In the genomic region with DNA sequence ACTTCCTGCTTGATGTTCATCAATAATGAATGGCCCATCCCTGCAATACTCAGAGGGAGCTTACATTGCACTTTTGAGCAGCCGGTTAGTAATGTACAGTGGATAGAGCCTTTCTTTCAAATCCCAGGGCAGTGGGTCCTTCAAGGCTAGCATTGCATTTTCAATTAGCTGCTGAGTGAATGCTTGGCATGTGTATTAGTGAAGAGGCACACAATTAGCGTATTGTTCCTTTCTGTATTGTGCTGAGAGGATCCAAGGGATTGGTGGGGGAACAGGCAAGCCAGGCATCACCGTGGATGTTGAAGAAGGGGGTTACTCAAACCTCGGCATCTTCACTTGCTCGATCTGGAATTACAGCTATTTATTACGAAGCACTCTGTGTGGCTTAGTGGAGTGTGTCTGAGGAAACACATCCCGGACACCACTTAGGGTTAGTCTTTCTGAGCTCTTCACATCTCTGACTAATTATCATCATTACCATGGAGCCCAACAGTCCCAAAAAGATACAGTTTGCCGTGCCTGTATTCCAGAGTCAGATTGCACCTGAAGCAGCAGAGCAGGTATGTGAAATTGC, we compare ENCODE assay signal across 1 cellular context.
TF ChIP-seq lines count a peak whose summit lies in the region.

A gene with protein sequence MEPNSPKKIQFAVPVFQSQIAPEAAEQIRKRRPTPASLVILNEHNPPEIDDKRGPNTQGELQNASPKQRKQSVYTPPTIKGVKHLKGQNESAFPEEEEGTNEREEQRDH (plus strand): TSS at position 222 of the 574 bp plus-strand sequence. CDS start 258 bp downstream, at position 480.

TF ChIP-seq in GM23338, 12 proteins besides CTCF, POLR2A, EP300 and RAD21 (continued from another document):
- TF ChIP-seq, protein P1, sequence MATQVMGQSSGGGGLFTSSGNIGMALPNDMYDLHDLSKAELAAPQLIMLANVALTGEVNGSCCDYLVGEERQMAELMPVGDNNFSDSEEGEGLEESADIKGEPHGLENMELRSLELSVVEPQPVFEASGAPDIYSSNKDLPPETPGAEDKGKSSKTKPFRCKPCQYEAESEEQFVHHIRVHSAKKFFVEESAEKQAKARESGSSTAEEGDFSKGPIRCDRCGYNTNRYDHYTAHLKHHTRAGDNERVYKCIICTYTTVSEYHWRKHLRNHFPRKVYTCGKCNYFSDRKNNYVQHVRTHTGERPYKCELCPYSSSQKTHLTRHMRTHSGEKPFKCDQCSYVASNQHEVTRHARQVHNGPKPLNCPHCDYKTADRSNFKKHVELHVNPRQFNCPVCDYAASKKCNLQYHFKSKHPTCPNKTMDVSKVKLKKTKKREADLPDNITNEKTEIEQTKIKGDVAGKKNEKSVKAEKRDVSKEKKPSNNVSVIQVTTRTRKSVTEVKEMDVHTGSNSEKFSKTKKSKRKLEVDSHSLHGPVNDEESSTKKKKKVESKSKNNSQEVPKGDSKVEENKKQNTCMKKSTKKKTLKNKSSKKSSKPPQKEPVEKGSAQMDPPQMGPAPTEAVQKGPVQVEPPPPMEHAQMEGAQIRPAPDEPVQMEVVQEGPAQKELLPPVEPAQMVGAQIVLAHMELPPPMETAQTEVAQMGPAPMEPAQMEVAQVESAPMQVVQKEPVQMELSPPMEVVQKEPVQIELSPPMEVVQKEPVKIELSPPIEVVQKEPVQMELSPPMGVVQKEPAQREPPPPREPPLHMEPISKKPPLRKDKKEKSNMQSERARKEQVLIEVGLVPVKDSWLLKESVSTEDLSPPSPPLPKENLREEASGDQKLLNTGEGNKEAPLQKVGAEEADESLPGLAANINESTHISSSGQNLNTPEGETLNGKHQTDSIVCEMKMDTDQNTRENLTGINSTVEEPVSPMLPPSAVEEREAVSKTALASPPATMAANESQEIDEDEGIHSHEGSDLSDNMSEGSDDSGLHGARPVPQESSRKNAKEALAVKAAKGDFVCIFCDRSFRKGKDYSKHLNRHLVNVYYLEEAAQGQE (IDR thresholded peaks at IDR 0.05; ENCODE audit: unreplicated experiment) = no peak
- TF ChIP-seq EZH2 (IDR thresholded peaks at IDR 0.05; ENCODE audit: low read depth, unreplicated experiment) (no peak), ZNF331 (CRISPR knock-in tag; IDR thresholded peaks at IDR 0.05; ENCODE audit: low read depth) (no peak), EZH2phosphoT487 (IDR thresholded peaks at IDR 0.05; ENCODE audit: unreplicated experiment) (no peak), POLR2AphosphoS5 (IDR thresholded peaks at IDR 0.05; ENCODE audit: low read depth) (no peak), STAT1 (IDR thresholded peaks at IDR 0.05; ENCODE audit: unreplicated experiment) (no peak), CREB1 (CRISPR knock-in tag; IDR thresholded peaks at IDR 0.05; ENCODE audit: low read depth) (no peak)
- TF ChIP-seq, protein P2, sequence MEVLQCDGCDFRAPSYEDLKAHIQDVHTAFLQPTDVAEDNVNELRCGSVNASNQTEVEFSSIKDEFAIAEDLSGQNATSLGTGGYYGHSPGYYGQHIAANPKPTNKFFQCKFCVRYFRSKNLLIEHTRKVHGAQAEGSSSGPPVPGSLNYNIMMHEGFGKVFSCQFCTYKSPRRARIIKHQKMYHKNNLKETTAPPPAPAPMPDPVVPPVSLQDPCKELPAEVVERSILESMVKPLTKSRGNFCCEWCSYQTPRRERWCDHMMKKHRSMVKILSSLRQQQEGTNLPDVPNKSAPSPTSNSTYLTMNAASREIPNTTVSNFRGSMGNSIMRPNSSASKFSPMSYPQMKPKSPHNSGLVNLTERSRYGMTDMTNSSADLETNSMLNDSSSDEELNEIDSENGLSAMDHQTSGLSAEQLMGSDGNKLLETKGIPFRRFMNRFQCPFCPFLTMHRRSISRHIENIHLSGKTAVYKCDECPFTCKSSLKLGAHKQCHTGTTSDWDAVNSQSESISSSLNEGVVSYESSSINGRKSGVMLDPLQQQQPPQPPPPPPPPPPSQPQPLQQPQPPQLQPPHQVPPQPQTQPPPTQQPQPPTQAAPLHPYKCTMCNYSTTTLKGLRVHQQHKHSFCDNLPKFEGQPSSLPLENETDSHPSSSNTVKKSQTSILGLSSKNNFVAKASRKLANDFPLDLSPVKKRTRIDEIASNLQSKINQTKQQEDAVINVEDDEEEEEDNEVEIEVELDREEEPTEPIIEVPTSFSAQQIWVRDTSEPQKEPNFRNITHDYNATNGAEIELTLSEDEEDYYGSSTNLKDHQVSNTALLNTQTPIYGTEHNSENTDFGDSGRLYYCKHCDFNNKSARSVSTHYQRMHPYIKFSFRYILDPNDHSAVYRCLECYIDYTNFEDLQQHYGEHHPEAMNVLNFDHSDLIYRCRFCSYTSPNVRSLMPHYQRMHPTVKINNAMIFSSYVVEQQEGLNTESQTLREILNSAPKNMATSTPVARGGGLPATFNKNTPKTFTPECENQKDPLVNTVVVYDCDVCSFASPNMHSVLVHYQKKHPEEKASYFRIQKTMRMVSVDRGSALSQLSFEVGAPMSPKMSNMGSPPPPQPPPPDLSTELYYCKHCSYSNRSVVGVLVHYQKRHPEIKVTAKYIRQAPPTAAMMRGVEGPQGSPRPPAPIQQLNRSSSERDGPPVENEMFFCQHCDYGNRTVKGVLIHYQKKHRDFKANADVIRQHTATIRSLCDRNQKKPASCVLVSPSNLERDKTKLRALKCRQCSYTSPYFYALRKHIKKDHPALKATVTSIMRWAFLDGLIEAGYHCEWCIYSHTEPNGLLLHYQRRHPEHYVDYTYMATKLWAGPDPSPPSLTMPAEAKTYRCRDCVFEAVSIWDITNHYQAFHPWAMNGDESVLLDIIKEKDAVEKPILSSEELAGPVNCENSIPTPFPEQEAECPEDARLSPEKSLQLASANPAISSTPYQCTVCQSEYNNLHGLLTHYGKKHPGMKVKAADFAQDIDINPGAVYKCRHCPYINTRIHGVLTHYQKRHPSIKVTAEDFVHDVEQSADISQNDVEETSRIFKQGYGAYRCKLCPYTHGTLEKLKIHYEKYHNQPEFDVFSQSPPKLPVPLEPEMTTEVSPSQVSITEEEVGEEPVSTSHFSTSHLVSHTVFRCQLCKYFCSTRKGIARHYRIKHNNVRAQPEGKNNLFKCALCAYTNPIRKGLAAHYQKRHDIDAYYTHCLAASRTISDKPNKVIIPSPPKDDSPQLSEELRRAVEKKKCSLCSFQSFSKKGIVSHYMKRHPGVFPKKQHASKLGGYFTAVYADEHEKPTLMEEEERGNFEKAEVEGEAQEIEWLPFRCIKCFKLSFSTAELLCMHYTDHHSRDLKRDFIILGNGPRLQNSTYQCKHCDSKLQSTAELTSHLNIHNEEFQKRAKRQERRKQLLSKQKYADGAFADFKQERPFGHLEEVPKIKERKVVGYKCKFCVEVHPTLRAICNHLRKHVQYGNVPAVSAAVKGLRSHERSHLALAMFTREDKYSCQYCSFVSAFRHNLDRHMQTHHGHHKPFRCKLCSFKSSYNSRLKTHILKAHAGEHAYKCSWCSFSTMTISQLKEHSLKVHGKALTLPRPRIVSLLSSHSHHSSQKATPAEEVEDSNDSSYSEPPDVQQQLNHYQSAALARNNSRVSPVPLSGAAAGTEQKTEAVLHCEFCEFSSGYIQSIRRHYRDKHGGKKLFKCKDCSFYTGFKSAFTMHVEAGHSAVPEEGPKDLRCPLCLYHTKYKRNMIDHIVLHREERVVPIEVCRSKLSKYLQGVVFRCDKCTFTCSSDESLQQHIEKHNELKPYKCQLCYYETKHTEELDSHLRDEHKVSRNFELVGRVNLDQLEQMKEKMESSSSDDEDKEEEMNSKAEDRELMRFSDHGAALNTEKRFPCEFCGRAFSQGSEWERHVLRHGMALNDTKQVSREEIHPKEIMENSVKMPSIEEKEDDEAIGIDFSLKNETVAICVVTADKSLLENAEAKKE (CRISPR knock-in tag; IDR thresholded peaks at IDR 0.05) = no peak
